ENCODE assay signal across 11 cellular contexts in genomic region chr5:50553560-50553984, GRCh38.
DNase-seq lines count a peak whose midpoint lies in the region; ATAC-seq, FAIRE-seq and TF ChIP-seq lines count a peak whose summit lies in the region.
"Had no signal": no experiment of that assay in that cellular context is flagged by ENCODE, and none has a peak within 500 bp of the region (broad histone marks: within the 10 kb centered on the region; RNA-seq: fewer than 3 reads in every experiment).

No MANE protein-coding gene starts in this region.

- H3K9me3 ChIP-seq in esophagus squamous epithelium (no peaks in the 10 kb centered on the region), smooth muscle cell (replicated peaks; ENCODE audit: low read depth) (no peaks in the 10 kb centered on the region)

- TF ChIP-seq POLR2A in esophagus squamous epithelium (IDR thresholded peaks at IDR 0.05): no peak

- peak overlapping the region; percentile 68 for H3K4me2 ChIP-seq in smooth muscle cell

- peaks cover 5% of the 10 kb centered on the region for H3K36me3 Mint-ChIP-seq in activated CD8-positive, alpha-beta memory T cell treated with anti-CD3 and anti-CD28 coated beads, Interleukin-2, amount 10 ng/mL, durations not matched to agents 7 days and 5 days

- peaks cover 15% of the 10 kb centered on the region for H3K4me1 Mint-ChIP-seq in activated CD8-positive, alpha-beta memory T cell treated with anti-CD3 and anti-CD28 coated beads, Interleukin-2, amount 10 ng/mL, durations not matched to agents 7 days and 5 days

- H3K36me3 ChIP-seq in esophagus squamous epithelium (no peaks in the 10 kb centered on the region), smooth muscle cell (ENCODE audit: low read depth) (no peaks in the 10 kb centered on the region)

- no peak overlapping the region for H3K4me3 Mint-ChIP-seq in activated CD8-positive, alpha-beta memory T cell treated with anti-CD3 and anti-CD28 coated beads, Interleukin-2, amount 10 ng/mL, durations not matched to agents 7 days and 5 days
- H3K4me3 Mint-ChIP-seq: activated CD4-positive, alpha-beta T cell treated with anti-CD3 and anti-CD28 coated beads for 36 hours had no signal

- H3F3A ChIP-seq in smooth muscle cell (ENCODE audit: low read depth): no peaks in the 10 kb centered on the region

- H3K4me1 ChIP-seq in esophagus squamous epithelium (peaks cover 0 to 6% (median 0%) of the 10 kb centered on the region in 3 donors), smooth muscle cell (ENCODE audit: low read depth) (no peaks in the 10 kb centered on the region)

- WGBS in esophagus squamous epithelium, 2 donors: 41 to 52% methylated on average over 4 of the region's 4 CpGs
- WGBS in smooth muscle cell (ENCODE audit: low lambda C conversion rate): 45% methylated on average over 4 of the region's 4 CpGs

- no peak overlapping the region for H3K27ac ChIP-seq in esophagus squamous epithelium
- H3K27ac ChIP-seq in smooth muscle cell (ENCODE audit: low read depth): peak overlapping the region; percentile 35
- H3K27ac ChIP-seq: epithelial cell of prostate had no signal

- no peaks in the 10 kb centered on the region for H3K27me3 Mint-ChIP-seq in activated CD8-positive, alpha-beta memory T cell treated with anti-CD3 and anti-CD28 coated beads, Interleukin-2, amount 10 ng/mL, durations not matched to agents 7 days and 5 days
- H3K27me3 Mint-ChIP-seq: activated CD4-positive, alpha-beta T cell treated with anti-CD3 and anti-CD28 coated beads for 36 hours; progenitor cell of endocrine pancreas had no signal

- H3K27ac Mint-ChIP-seq in activated CD8-positive, alpha-beta memory T cell treated with anti-CD3 and anti-CD28 coated beads, Interleukin-2, amount 10 ng/mL, durations not matched to agents 7 days and 5 days: peak overlapping the region; percentile 36
- H3K27ac Mint-ChIP-seq: activated CD4-positive, alpha-beta T cell treated with anti-CD3 and anti-CD28 coated beads for 36 hours; progenitor cell of endocrine pancreas had no signal

- H3K79me2 ChIP-seq in smooth muscle cell (ENCODE audit: low read depth): no peaks in the 10 kb centered on the region

- ATAC-seq in activated CD8-positive, alpha-beta memory T cell treated with anti-CD3 and anti-CD28 coated beads, Interleukin-2, amount 10 ng/mL, durations not matched to agents 7 days and 5 days: peak; percentile 42
- ATAC-seq in HG02798 (IDR thresholded peaks at IDR 0.05; ENCODE audit: poor library complexity, unreplicated experiment) (no peak), GM21390 (IDR thresholded peaks at IDR 0.05; ENCODE audit: unreplicated experiment) (no peak)
- ATAC-seq: activated CD4-positive, alpha-beta T cell treated with anti-CD3 and anti-CD28 coated beads for 36 hours had no signal

- CTCF ChIA-PET in activated CD8-positive, alpha-beta memory T cell treated with anti-CD3 and anti-CD28 coated beads, Interleukin-2, amount 10 ng/mL, durations not matched to agents 7 days and 5 days (lab: Charles Lee): no interaction called here

- no peaks in the 10 kb centered on the region for H4K20me1 ChIP-seq in smooth muscle cell (ENCODE audit: low read depth)

- no peaks in the 10 kb centered on the region for H3K9me3 Mint-ChIP-seq in activated CD8-positive, alpha-beta memory T cell treated with anti-CD3 and anti-CD28 coated beads, Interleukin-2, amount 10 ng/mL, durations not matched to agents 7 days and 5 days (ENCODE audit: low read depth)

- DNase-seq in activated CD8-positive, alpha-beta memory T cell treated with anti-CD3 and anti-CD28 coated beads, Interleukin-2, amount 10 ng/mL, durations not matched to agents 7 days and 5 days: no peak
- no peak for DNase-seq in activated CD8-positive, alpha-beta memory T cell treated with anti-CD3 and anti-CD28 coated beads, Interleukin-2, amount 50 U/mL, for 4 hours
- DNase-seq in NOMO-1 treated with dmso at 0.1 percent for 144 hours (lab: John Stamatoyannopoulos, UW; ENCODE audit: unreplicated experiment) (peak; percentile 4), esophagus squamous epithelium (lab: John Stamatoyannopoulos, UW) (no peak), smooth muscle cell (lab: John Stamatoyannopoulos, UW; ENCODE audit: unreplicated experiment) (no peak), D721Med (ENCODE audit: insufficient read length, low spot score) (no peak)
- DNase-seq: activated CD4-positive, alpha-beta T cell treated with anti-CD3 and anti-CD28 coated beads for 36 hours had no signal

- H3K27me3 ChIP-seq in esophagus squamous epithelium: no peaks in the 10 kb centered on the region
- no peaks in the 10 kb centered on the region for H3K27me3 ChIP-seq in smooth muscle cell (ENCODE audit: low read depth)

- peak overlapping the region; percentile 82 for H2AFZ ChIP-seq in smooth muscle cell (ENCODE audit: low read depth)

- H3K9ac ChIP-seq in smooth muscle cell (ENCODE audit: low read depth): no peak overlapping the region

- no peak for FAIRE-seq in D721Med (lab: Jason Lieb, UNC)

- peak overlapping the region in 3 of 4 donors; percentile 11 to 40 (median 19) for H3K4me3 ChIP-seq in esophagus squamous epithelium
- H3K4me3 ChIP-seq in smooth muscle cell: no peak overlapping the region

- intact Hi-C loops in esophagus squamous epithelium (cut with DNase I): no loop called here

- no peak for TF ChIP-seq CTCF in esophagus squamous epithelium (IDR thresholded peaks at IDR 0.05)
- TF ChIP-seq CTCF in smooth muscle cell (IDR thresholded peaks at IDR 0.05; ENCODE audit: borderline replicate concordance, insufficient read depth, poor library complexity, severe bottlenecking): no peak
- no peak for TF ChIP-seq CTCF in D721Med (IDR thresholded peaks at IDR 0.05; ENCODE audit: insufficient read depth, missing control alignments)
